ENCODE assay signal across 15 cellular contexts in the genomic region with DNA sequence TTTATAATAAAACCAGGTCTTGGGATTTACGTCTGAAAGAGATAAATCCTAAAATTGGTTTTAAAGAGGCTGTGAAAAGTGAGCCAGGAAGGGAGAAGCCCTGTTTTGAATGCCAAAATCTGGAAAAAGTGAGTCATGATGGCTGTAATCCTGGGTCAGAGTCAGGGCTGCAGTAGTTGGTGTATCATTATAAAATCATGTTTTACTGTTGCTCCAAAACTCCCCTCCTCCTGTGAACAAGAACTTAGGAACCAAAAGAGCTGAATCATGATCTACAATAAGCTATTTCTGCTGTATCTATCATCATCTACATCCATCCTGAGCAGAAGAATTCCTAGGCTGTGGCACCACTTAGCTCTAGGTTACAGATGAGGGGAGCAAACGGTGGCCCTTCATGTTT.
DNase-seq lines count a peak whose midpoint lies in the region; ATAC-seq and TF ChIP-seq lines count a peak whose summit lies in the region.
"Had no signal": no experiment of that assay in that cellular context is flagged by ENCODE, and none has a peak within 500 bp of the region (broad histone marks: within the 10 kb centered on the region; RNA-seq: fewer than 3 reads in every experiment).

No MANE protein-coding gene starts in this region.

- H3K4me3 ChIP-seq in AG10803 (ENCODE audit: low read length) (no peak overlapping the region), osteoblast (ENCODE audit: insufficient read depth, low read length) (no peak overlapping the region)
- H3K4me3 ChIP-seq: colonic mucosa, esophagus muscularis mucosa had no signal

- CTCF ChIA-PET in activated CD8-positive, alpha-beta T cell treated with anti-CD3 and anti-CD28 coated beads, Interleukin-2, amount 10 ng/mL, durations not matched to agents 7 days and 5 days (lab: Charles Lee), result no interaction called here

- no peaks in the 10 kb centered on the region for H3K36me3 ChIP-seq in osteoblast (ENCODE audit: insufficient read depth, low read length)
- H3K36me3 ChIP-seq: colonic mucosa, esophagus muscularis mucosa, WERI-Rb-1 had no signal

- POLR2A ChIA-PET in activated CD8-positive, alpha-beta T cell treated with anti-CD3 and anti-CD28 coated beads, Interleukin-2, amount 10 ng/mL, durations not matched to agents 7 days and 5 days (lab: Charles Lee), result no interaction called here

- no peak overlapping the region for H3K4me3 Mint-ChIP-seq in activated CD8-positive, alpha-beta T cell treated with anti-CD3 and anti-CD28 coated beads, Interleukin-2, amount 10 ng/mL, durations not matched to agents 7 days and 5 days
- H3K4me3 Mint-ChIP-seq: activated naive CD4-positive, alpha-beta T cell treated with anti-CD3 and anti-CD28 coated beads, Interleukin-2, amount 50 U/mL, for 24 hours; CD4-positive, CD25-positive, alpha-beta regulatory T cell; stimulated activated effector memory CD8-positive, alpha-beta T cell treated with anti-CD3 and anti-CD28 coated beads, Interleukin-12 subunit alpha, Interleukin-12 subunit beta, amount 100 ng/mL, for 72 hours had no signal

- H3K27ac Mint-ChIP-seq in activated CD8-positive, alpha-beta T cell treated with anti-CD3 and anti-CD28 coated beads, Interleukin-2, amount 10 ng/mL, durations not matched to agents 7 days and 5 days, result no peak overlapping the region
- H3K27ac Mint-ChIP-seq: activated naive CD4-positive, alpha-beta T cell treated with anti-CD3 and anti-CD28 coated beads, Interleukin-2, amount 50 U/mL, for 24 hours; CD4-positive, CD25-positive, alpha-beta regulatory T cell; stimulated activated effector memory CD8-positive, alpha-beta T cell treated with anti-CD3 and anti-CD28 coated beads, Interleukin-12 subunit alpha, Interleukin-12 subunit beta, amount 100 ng/mL, for 72 hours had no signal

- no peaks in the 10 kb centered on the region for H3K4me1 ChIP-seq in osteoblast (ENCODE audit: insufficient read depth, low read length)
- H3K4me1 ChIP-seq: colonic mucosa had no signal

- no peak for TF ChIP-seq CTCF in AG10803 (conservative IDR thresholded peaks at IDR 0.05; ENCODE audit: low read length)
- TF ChIP-seq CTCF in osteoblast (IDR thresholded peaks at IDR 0.05; ENCODE audit: extremely low read depth, low read depth, low read length), result no peak

- H3K9me3 Mint-ChIP-seq in activated CD8-positive, alpha-beta T cell treated with anti-CD3 and anti-CD28 coated beads, Interleukin-2, amount 10 ng/mL, durations not matched to agents 7 days and 5 days (ENCODE audit: insufficient read depth), result no peaks in the 10 kb centered on the region
- H3K9me3 Mint-ChIP-seq: activated naive CD4-positive, alpha-beta T cell treated with anti-CD3 and anti-CD28 coated beads, Interleukin-2, amount 50 U/mL, for 24 hours had no signal

- no peaks in the 10 kb centered on the region for H3K4me1 Mint-ChIP-seq in activated CD8-positive, alpha-beta T cell treated with anti-CD3 and anti-CD28 coated beads, Interleukin-2, amount 10 ng/mL, durations not matched to agents 7 days and 5 days (ENCODE audit: low read depth)
- H3K4me1 Mint-ChIP-seq: activated naive CD4-positive, alpha-beta T cell treated with anti-CD3 and anti-CD28 coated beads, Interleukin-2, amount 50 U/mL, for 24 hours; CD4-positive, CD25-positive, alpha-beta regulatory T cell; stimulated activated effector memory CD8-positive, alpha-beta T cell treated with anti-CD3 and anti-CD28 coated beads, Interleukin-12 subunit alpha, Interleukin-12 subunit beta, amount 100 ng/mL, for 72 hours had no signal

- H3K9me3 ChIP-seq in osteoblast (ENCODE audit: low read depth, low read length), result no peaks in the 10 kb centered on the region
- H3K9me3 ChIP-seq: colonic mucosa, esophagus muscularis mucosa had no signal

- no peaks in the 10 kb centered on the region for H3K27me3 Mint-ChIP-seq in activated CD8-positive, alpha-beta T cell treated with anti-CD3 and anti-CD28 coated beads, Interleukin-2, amount 10 ng/mL, durations not matched to agents 7 days and 5 days (ENCODE audit: low read depth)
- H3K27me3 Mint-ChIP-seq: activated naive CD4-positive, alpha-beta T cell treated with anti-CD3 and anti-CD28 coated beads, Interleukin-2, amount 50 U/mL, for 24 hours; CD4-positive, CD25-positive, alpha-beta regulatory T cell had no signal

- peak; percentile 82 for DNase-seq in AG10803 (ENCODE audit: low read depth)
- peak; percentile 79 for DNase-seq in HS-5 (ENCODE audit: low read depth)
- DNase-seq in osteoblast (ENCODE audit: insufficient read length, low spot score, missing footprints), result peak; percentile 62
- no peak for DNase-seq in activated CD8-positive, alpha-beta T cell treated with anti-CD3 and anti-CD28 coated beads, Interleukin-2, amount 10 ng/mL, durations not matched to agents 7 days and 5 days
- DNase-seq in NCI-H128 (lab: John Stamatoyannopoulos, UW; ENCODE audit: unreplicated experiment), result no peak
- no peak for DNase-seq in activated naive CD4-positive, alpha-beta T cell treated with Interleukin-2 at 50 U/mL for 16 hours
- DNase-seq: CD4-positive, CD25-positive, alpha-beta regulatory T cell; colonic mucosa; stimulated activated CD4-positive, alpha-beta T cell treated with anti-CD3 and anti-CD28 coated beads, Interleukin-4, amount 100 ng/mL, for 1 hour; WERI-Rb-1 had no signal

- H3K79me2 ChIP-seq in osteoblast (ENCODE audit: insufficient read depth, low read length), result no peaks in the 10 kb centered on the region

- H3K27ac ChIP-seq in osteoblast (ENCODE audit: low read depth, low read length), result peak overlapping the region; percentile 58
- H3K27ac ChIP-seq: colonic mucosa, WERI-Rb-1 had no signal

- H3K27me3 ChIP-seq in osteoblast (ENCODE audit: insufficient read depth, low read length), result no peaks in the 10 kb centered on the region
- H3K27me3 ChIP-seq: colonic mucosa, esophagus muscularis mucosa had no signal

- ATAC-seq in esophagus mucosa, result peak; percentile 10
- ATAC-seq in activated CD8-positive, alpha-beta T cell treated with anti-CD3 and anti-CD28 coated beads, Interleukin-2, amount 10 ng/mL, durations not matched to agents 7 days and 5 days, result no peak
- ATAC-seq in HG03469 (IDR thresholded peaks at IDR 0.05; ENCODE audit: unreplicated experiment), result no peak
- ATAC-seq: stimulated activated effector memory CD8-positive, alpha-beta T cell treated with anti-CD3 and anti-CD28 coated beads, Interleukin-12 subunit alpha, Interleukin-12 subunit beta, amount 100 ng/mL, for 72 hours had no signal

- no peak overlapping the region for H3K4me2 ChIP-seq in osteoblast (ENCODE audit: insufficient read depth, low read length)

- no peak overlapping the region for H2AFZ ChIP-seq in osteoblast (ENCODE audit: low read length)

- H4K20me1 ChIP-seq in osteoblast (ENCODE audit: insufficient read depth, low read length), result no peaks in the 10 kb centered on the region

- no peaks in the 10 kb centered on the region for H3K36me3 Mint-ChIP-seq in activated CD8-positive, alpha-beta T cell treated with anti-CD3 and anti-CD28 coated beads, Interleukin-2, amount 10 ng/mL, durations not matched to agents 7 days and 5 days (ENCODE audit: low read depth)
- H3K36me3 Mint-ChIP-seq: activated naive CD4-positive, alpha-beta T cell treated with anti-CD3 and anti-CD28 coated beads, Interleukin-2, amount 50 U/mL, for 24 hours; CD4-positive, CD25-positive, alpha-beta regulatory T cell; stimulated activated effector memory CD8-positive, alpha-beta T cell treated with anti-CD3 and anti-CD28 coated beads, Interleukin-12 subunit alpha, Interleukin-12 subunit beta, amount 100 ng/mL, for 72 hours had no signal

Comparison
In these comparisons a context has a peak if more than half of its experiments do, and no peak if none do; other contexts are left out.
1. DNase-seq: peak in AG10803 (single experiment), HS-5 (single experiment) and osteoblast (single experiment); none in activated CD8-positive, alpha-beta T cell treated with anti-CD3 and anti-CD28 coated beads, Interleukin-2, amount 10 ng/mL, durations not matched to agents 7 days and 5 days (single experiment), NCI-H128 (single experiment) and activated naive CD4-positive, alpha-beta T cell treated with Interleukin-2 at 50 U/mL for 16 hours (single experiment).